8 cellular contexts compared by ENCODE assay signal in the genomic region with DNA sequence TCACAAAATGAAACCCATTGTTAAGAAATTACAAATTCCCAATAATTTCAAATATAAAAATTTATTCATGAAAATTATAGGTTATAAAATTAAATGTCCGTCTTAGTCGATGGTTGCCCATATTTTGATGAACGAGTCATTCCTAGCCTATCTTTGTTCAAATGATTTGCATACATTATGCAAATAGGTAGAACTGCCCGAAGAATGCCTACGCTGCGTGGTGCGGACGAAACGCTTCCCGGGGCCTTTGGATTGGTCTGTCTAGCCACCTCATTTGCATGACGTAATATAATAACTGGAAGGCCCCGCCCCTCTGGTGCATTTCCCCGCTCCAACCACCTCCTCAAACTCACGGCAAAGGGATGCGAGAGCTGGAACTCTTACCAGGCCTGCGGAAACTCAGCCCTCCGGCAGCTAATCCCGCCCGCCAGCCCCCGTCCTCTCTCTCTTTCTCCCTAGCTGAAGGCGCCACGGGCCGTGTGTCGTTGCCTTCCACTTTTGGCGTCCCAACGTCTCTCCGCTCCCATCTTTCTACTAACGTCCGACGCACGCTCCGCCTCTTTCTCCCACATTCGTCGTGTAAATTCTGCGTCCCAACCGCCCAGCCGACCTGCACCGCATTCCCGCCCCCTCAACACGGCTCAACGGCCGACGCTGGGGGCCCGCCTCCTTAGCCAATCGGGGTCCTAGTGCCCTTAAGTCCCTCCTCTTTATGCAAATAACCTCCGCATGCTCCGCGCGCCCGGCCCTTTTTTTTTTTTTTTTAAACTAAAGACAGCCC. TPM values are rescaled to one million over a fixed set of nuclear protein-coding genes. Genes with fewer than 3 reads are reported as not detected.
DNase-seq lines count a peak whose midpoint lies in the region; ATAC-seq and TF ChIP-seq lines count a peak whose summit lies in the region.

No MANE protein-coding gene starts in this region.

- intact Hi-C loops in PC-3 (cut with micrococcal nuclease), result loop anchor here (1.0 kb wide), 2 partner anchors 32 to 45 kb away; partner anchors contain the start of gene BAG6

- peak overlapping the region; percentile 91 for H3K27ac ChIP-seq in PC-3 (ENCODE audit: low read length)

- H2AFZ ChIP-seq in PC-3 (ENCODE audit: low read length), result peak overlapping the region; percentile 83

- H3K4me1 ChIP-seq in PC-3 (ENCODE audit: insufficient read depth, low read length), result peaks cover 17% of the 10 kb centered on the region

- TSS peak; percentile 96 for BruUV-seq in PC-3 (replicated peaks; lab: Mats Ljungman, UMichigan)

- H3K4me1 Mint-ChIP-seq in activated T-cell treated with anti-CD3 and anti-CD28 coated beads, Interleukin-2, amount 50 U/mL, for 24 hours (ENCODE audit: low read depth), result peaks cover 55% of the 10 kb centered on the region

- peaks cover 15% of the 10 kb centered on the region for H3K36me3 ChIP-seq in PC-3 (ENCODE audit: low read depth, low read length)

- H3K9me3 Mint-ChIP-seq in activated T-cell treated with anti-CD3 and anti-CD28 coated beads, Interleukin-2, amount 50 U/mL, for 24 hours, result no peaks in the 10 kb centered on the region

- peaks cover 24% of the 10 kb centered on the region for H4K20me1 ChIP-seq in PC-3 (ENCODE audit: low read length)

- H3K4me3 ChIP-seq in Jurkat, Clone E6-1 (ENCODE audit: low read length), result peak overlapping the region; percentile 73
- H3K4me3 ChIP-seq in PC-3 (ENCODE audit: low read length), result peak overlapping the region; percentile 99

- peak overlapping the region; percentile 90 for H3K4me3 Mint-ChIP-seq in activated T-cell treated with anti-CD3 and anti-CD28 coated beads, Interleukin-2, amount 50 U/mL, for 24 hours

- peaks cover 60% of the 10 kb centered on the region for H3K36me3 Mint-ChIP-seq in activated T-cell treated with anti-CD3 and anti-CD28 coated beads, Interleukin-2, amount 50 U/mL, for 24 hours (ENCODE audit: low read depth)

- no peaks in the 10 kb centered on the region for H3F3A ChIP-seq in PC-3 (ENCODE audit: low read length, unreplicated experiment)

- CTCF ChIA-PET in PC-3 (lab: Charles Lee), result no interaction called here

- peaks cover 42% of the 10 kb centered on the region for H3K79me2 ChIP-seq in PC-3 (ENCODE audit: low read length)

- H3K9me2 ChIP-seq in PC-3 (replicated peaks; ENCODE audit: low read length), result no peaks in the 10 kb centered on the region

- no peak for TF ChIP-seq CTCF in PC-3 (conservative IDR thresholded peaks at IDR 0.05; ENCODE audit: low read depth, low read length)

- H3K27me3 ChIP-seq in PC-3 (ENCODE audit: low read length), result no peaks in the 10 kb centered on the region

- peak overlapping the region; percentile 99 for H3K9ac ChIP-seq in PC-3 (ENCODE audit: low read length)

- peak overlapping the region; percentile 83 for H3K4me2 ChIP-seq in PC-3 (ENCODE audit: low read length)

- POLR2A ChIA-PET in PC-3 (lab: Charles Lee; ENCODE audit: unreplicated experiment), result no interaction called here

- DNase-seq in DMS53 (lab: John Stamatoyannopoulos, UW), result peak; percentile 99
- DNase-seq in Jurkat, Clone E6-1 (ENCODE audit: low read depth, low spot score), result peak; percentile 99
- peak; percentile 98 for DNase-seq in PC-3
- peak; percentile 97 for DNase-seq in activated T-cell treated with anti-CD3 and anti-CD28 coated beads, Interleukin-2, amount 50 U/mL, for 24 hours
- peak; percentile 99 to 100 for DNase-seq in erythroblast (lab: John Stamatoyannopoulos, UW)
- peak; percentile 98 for DNase-seq in mucosa of gallbladder (ENCODE audit: low spot score)
- peak; percentile 95 for DNase-seq in stimulated activated CD8-positive, alpha-beta memory T cell treated with anti-CD3 and anti-CD28 coated beads, Interleukin-4, amount 100 ng/mL, for 24 hours (ENCODE audit: low read depth)

- H3K9me3 ChIP-seq in PC-3 (ENCODE audit: low read length), result no peaks in the 10 kb centered on the region

- H3K27ac Mint-ChIP-seq in activated T-cell treated with anti-CD3 and anti-CD28 coated beads, Interleukin-2, amount 50 U/mL, for 24 hours, result peak overlapping the region; percentile 100

- no peaks in the 10 kb centered on the region for H3K27me3 Mint-ChIP-seq in activated T-cell treated with anti-CD3 and anti-CD28 coated beads, Interleukin-2, amount 50 U/mL, for 24 hours

- ATAC-seq in GM21717 (IDR thresholded peaks at IDR 0.05; ENCODE audit: unreplicated experiment), result peak; percentile 70
- ATAC-seq in PC-3, result peak; percentile 88

- TF ChIP-seq POLR2A in erythroblast (IDR thresholded peaks at IDR 0.05; ENCODE audit: low read length), result peak; percentile 98

RNA-seq across cellular contexts. Expression of gene PRRC2A, which starts 0.5 kb away (rescaled TPM):
- polyA plus RNA-seq in Jurkat, Clone E6-1 (2012; ENCODE audit: insufficient read depth, insufficient read length), result 180 TPM
- total RNA-seq in PC-3 (2014; rRNA removed), result 123 and 169 TPM in 2 replicates
- total RNA-seq in mucosa of gallbladder, result 162 TPM

RNA-seq across cellular contexts. Expression of gene AIF1, which starts 5.0 kb away (rescaled TPM):
- 411 TPM for polyA plus RNA-seq in Jurkat, Clone E6-1 (2012; ENCODE audit: insufficient read depth, insufficient read length)
- total RNA-seq in PC-3 (2014; rRNA removed) (not detected in 2 replicates), mucosa of gallbladder (26.8 TPM)

RNA-seq across cellular contexts. Expression of gene NCR3, which starts 27.2 kb away (rescaled TPM):
- polyA plus RNA-seq in Jurkat, Clone E6-1 (2012; ENCODE audit: insufficient read depth, insufficient read length), result 2.9 TPM
- total RNA-seq in PC-3 (2014; rRNA removed) (0.26 TPM in 1 of 2 replicates, not detected in the other), mucosa of gallbladder (not detected)

RNA-seq across cellular contexts. Expression of gene BAG6, which starts 32.5 kb away (rescaled TPM):
- polyA plus RNA-seq in Jurkat, Clone E6-1 (2012; ENCODE audit: insufficient read depth, insufficient read length), result 229 TPM
- total RNA-seq in PC-3 (2014; rRNA removed), result 320 and 365 TPM in 2 replicates
- total RNA-seq in mucosa of gallbladder, result 288 TPM

RNA-seq across cellular contexts. Expression of gene LST1, which starts 33.9 kb away (rescaled TPM):
- 18.1 TPM for polyA plus RNA-seq in Jurkat, Clone E6-1 (2012; ENCODE audit: insufficient read depth, insufficient read length)
- not detected in 2 replicates for total RNA-seq in PC-3 (2014; rRNA removed)
- 18.4 TPM for total RNA-seq in mucosa of gallbladder

Comparison
In these comparisons a context has a peak if more than half of its experiments do, and no peak if none do; other contexts are left out.
1. Peak in every context shown above with its lines: DNase-seq, ATAC-seq, H3K4me3 ChIP-seq and H3K27ac ChIP-seq.
2. RNA of gene AIF1, which starts 5.0 kb away (total RNA-seq): 26.8 TPM in mucosa of gallbladder (single experiment); not detected in PC-3; every median in the first group is over 10 times any median in the second.